Comparison of ENCODE assay signal across 8 cellular contexts in genomic region chr6:133837801-133838349, GRCh38. TPM values are rescaled to one million over a fixed set of nuclear protein-coding genes. Genes with fewer than 3 reads are reported as not detected.
A peak's percentile ranks its signal among the peaks of the same experiment; 100 is the strongest.
DNase-seq lines count a peak whose midpoint lies in the region; ATAC-seq and TF ChIP-seq lines count a peak whose summit lies in the region.
"Had no signal": no experiment of that assay in that cellular context is flagged by ENCODE, and none has a peak within 500 bp of the region (broad histone marks: within the 10 kb centered on the region; RNA-seq: fewer than 3 reads in every experiment).

No MANE protein-coding gene starts in this region.

- H3K4me2 ChIP-seq in fibroblast of lung (ENCODE audit: extremely low read depth, insufficient read depth, low read length) = no peak overlapping the region
- peak overlapping the region; percentile 78 for H3K4me2 ChIP-seq in osteoblast (ENCODE audit: insufficient read depth, low read length)

- TF ChIP-seq CTCF in fibroblast of lung (conservative IDR thresholded peaks at IDR 0.05 in 1 of 2, IDR thresholded peaks at IDR 0.05 in 1 of 2; ENCODE audit: low read depth in 1 of 2, low read length in 2 of 2) = peak; percentile 26 to 37
- peak; percentile 88 for TF ChIP-seq CTCF in osteoblast (IDR thresholded peaks at IDR 0.05; ENCODE audit: extremely low read depth, low read depth, low read length)
- peak; percentile 82 for TF ChIP-seq CTCF in type B pancreatic cell (conservative IDR thresholded peaks at IDR 0.05)

- H3K27ac Mint-ChIP-seq in activated T-cell treated with anti-CD3 and anti-CD28 coated beads, Interleukin-2, amount 50 U/mL, for 24 hours = no peak overlapping the region
- H3K27ac Mint-ChIP-seq in type B pancreatic cell = peak overlapping the region; percentile 62

- no peak overlapping the region for H3K9ac ChIP-seq in fibroblast of lung (ENCODE audit: insufficient read depth, low read length)

- H3K27ac ChIP-seq in fibroblast of lung (ENCODE audit: insufficient read depth, low read length) (no peak overlapping the region), osteoblast (ENCODE audit: low read depth, low read length) (no peak overlapping the region)
- H3K27ac ChIP-seq: neutrophil had no signal

- H4K20me1 ChIP-seq in fibroblast of lung (ENCODE audit: control insufficient read depth, extremely low read depth, insufficient read depth, low read length) (no peaks in the 10 kb centered on the region), osteoblast (ENCODE audit: insufficient read depth, low read length) (no peaks in the 10 kb centered on the region)

- peak; percentile 84 for ATAC-seq in GM18502 (IDR thresholded peaks at IDR 0.05; ENCODE audit: poor library complexity, unreplicated experiment)
- ATAC-seq in HG03060 (IDR thresholded peaks at IDR 0.05; ENCODE audit: low read depth, unreplicated experiment) = peak; percentile 66

- no peaks in the 10 kb centered on the region for H3K9me3 Mint-ChIP-seq in activated T-cell treated with anti-CD3 and anti-CD28 coated beads, Interleukin-2, amount 50 U/mL, for 24 hours
- H3K9me3 Mint-ChIP-seq in type B pancreatic cell = no peaks in the 10 kb centered on the region

- H3K36me3 ChIP-seq in fibroblast of lung (ENCODE audit: control insufficient read depth, insufficient read depth, low read length) (no peaks in the 10 kb centered on the region), osteoblast (ENCODE audit: insufficient read depth, low read length) (no peaks in the 10 kb centered on the region)
- H3K36me3 ChIP-seq: neutrophil had no signal

- H3K27me3 Mint-ChIP-seq in activated T-cell treated with anti-CD3 and anti-CD28 coated beads, Interleukin-2, amount 50 U/mL, for 24 hours = peaks cover 43% of the 10 kb centered on the region
- peaks cover 11% of the 10 kb centered on the region for H3K27me3 Mint-ChIP-seq in type B pancreatic cell

- DNase-seq in NCI-H748 treated with DMSO at 0.1 percent for 48 hours (lab: John Stamatoyannopoulos, UW) = peak; percentile 51
- peak; percentile 73 for DNase-seq in activated T-cell treated with anti-CD3 and anti-CD28 coated beads, Interleukin-2, amount 50 U/mL, for 24 hours
- DNase-seq in fibroblast of lung (ENCODE audit: low read depth in 2 of 2) = peak in 1 of 2 donors; percentile 14
- DNase-seq in osteoblast (ENCODE audit: insufficient read length, low spot score, missing footprints) = peak; percentile 86
- peak; percentile 72 for DNase-seq in type B pancreatic cell (ENCODE audit: extremely low spot score, unreplicated experiment)

- H3K27me3 ChIP-seq in fibroblast of lung (ENCODE audit: control insufficient read depth, insufficient read depth, low read length) (no peaks in the 10 kb centered on the region), osteoblast (ENCODE audit: insufficient read depth, low read length) (no peaks in the 10 kb centered on the region)

- H2AFZ ChIP-seq in fibroblast of lung (ENCODE audit: low read length) (no peak overlapping the region), osteoblast (ENCODE audit: low read length) (peak overlapping the region; percentile 85)

- H3K79me2 ChIP-seq in fibroblast of lung (ENCODE audit: control insufficient read depth, insufficient read depth, low read length) = no peaks in the 10 kb centered on the region
- H3K79me2 ChIP-seq in osteoblast (ENCODE audit: insufficient read depth, low read length) = no peaks in the 10 kb centered on the region

- peak overlapping the region; percentile 59 for H3K4me3 Mint-ChIP-seq in activated T-cell treated with anti-CD3 and anti-CD28 coated beads, Interleukin-2, amount 50 U/mL, for 24 hours
- H3K4me3 Mint-ChIP-seq in type B pancreatic cell = peak overlapping the region; percentile 87

- H3K9me3 ChIP-seq in fibroblast of lung (ENCODE audit: control insufficient read depth, insufficient read depth, low read depth, low read length) (no peaks in the 10 kb centered on the region), osteoblast (ENCODE audit: low read depth, low read length) (no peaks in the 10 kb centered on the region)
- H3K9me3 ChIP-seq: neutrophil had no signal

- H3K4me1 Mint-ChIP-seq in activated T-cell treated with anti-CD3 and anti-CD28 coated beads, Interleukin-2, amount 50 U/mL, for 24 hours (ENCODE audit: low read depth) = peaks cover 6% of the 10 kb centered on the region
- peaks cover 8% of the 10 kb centered on the region for H3K4me1 Mint-ChIP-seq in type B pancreatic cell (ENCODE audit: unreplicated experiment)

- H3K4me3 ChIP-seq in fibroblast of lung (replicated peaks in 1 of 4; ENCODE audit: control extremely low read depth in 1 of 4, insufficient read depth in 1 of 4, low read depth in 3 of 4, low read length in 4 of 4) (no peak overlapping the region), osteoblast (ENCODE audit: insufficient read depth, low read length) (peak overlapping the region; percentile 78)

- H3K36me3 Mint-ChIP-seq in activated T-cell treated with anti-CD3 and anti-CD28 coated beads, Interleukin-2, amount 50 U/mL, for 24 hours (ENCODE audit: low read depth) = no peaks in the 10 kb centered on the region
- H3K36me3 Mint-ChIP-seq in type B pancreatic cell = no peaks in the 10 kb centered on the region

- H3K4me1 ChIP-seq in fibroblast of lung (ENCODE audit: control insufficient read depth, extremely low read depth, insufficient read depth, low read length) = no peaks in the 10 kb centered on the region
- H3K4me1 ChIP-seq in osteoblast (ENCODE audit: insufficient read depth, low read length) = no peaks in the 10 kb centered on the region

RNA-seq across cellular contexts. Expression of gene TCF21, which starts 51.0 kb away (rescaled TPM):
- total RNA-seq in fibroblast of lung (8.2 and 11.1 TPM in 2 replicates), osteoblast (not detected in 2 replicates), type B pancreatic cell (ENCODE audit: low replicate concordance) (0.36 and 1.3 TPM in 2 replicates)
- 13.5 and 20.5 TPM in 2 replicates for polyA plus RNA-seq in fibroblast of lung
- 10.8 and 17.4 TPM in 2 replicates for polyA plus RNA-seq in fibroblast of lung (2012)
- polyA minus RNA-seq in fibroblast of lung (ENCODE audit: low replicate concordance) = 9.7 and 19.0 TPM in 2 replicates

Comparison
In these comparisons a context has a peak if more than half of its experiments do, and no peak if none do; other contexts are left out.
1. CTCF ChIP-seq: peak in every context shown above with its lines; median percentile 88 in osteoblast; 82 in type B pancreatic cell; 32 in fibroblast of lung.